2 cellular contexts compared by ENCODE assay signal in genomic region chr4:41205130-41205529, GRCh38.
TF ChIP-seq lines count a peak whose summit lies in the region.

No MANE protein-coding gene starts in this region.

TF ChIP-seq in liver, 16 proteins besides CTCF, POLR2A, EP300 and RAD21:
- no peak for TF ChIP-seq RXRA (IDR thresholded peaks at IDR 0.05)
- TF ChIP-seq GABPA (IDR thresholded peaks at IDR 0.05 in 1 of 2, conservative IDR thresholded peaks at IDR 0.05 in 1 of 2): no peak
- TF ChIP-seq HNF4G (IDR thresholded peaks at IDR 0.05): no peak
- TF ChIP-seq JUND (IDR thresholded peaks at IDR 0.05): no peak
- TF ChIP-seq FOXA2 (IDR thresholded peaks at IDR 0.05): no peak
- no peak for TF ChIP-seq EGR1 (IDR thresholded peaks at IDR 0.05; ENCODE audit: low read depth in 2 of 2)
- TF ChIP-seq ATF3 (IDR thresholded peaks at IDR 0.05): no peak
- TF ChIP-seq REST (IDR thresholded peaks at IDR 0.05): no peak
- no peak for TF ChIP-seq FOXA1 (IDR thresholded peaks at IDR 0.05)
- TF ChIP-seq YY1 (IDR thresholded peaks at IDR 0.05): no peak
- no peak for TF ChIP-seq NR2F2 (IDR thresholded peaks at IDR 0.05)
- no peak for TF ChIP-seq MAX (IDR thresholded peaks at IDR 0.05)
- no peak for TF ChIP-seq ZBTB33 (IDR thresholded peaks at IDR 0.05)
- TF ChIP-seq HNF4A (conservative IDR thresholded peaks at IDR 0.05): no peak
- TF ChIP-seq SP1 (IDR thresholded peaks at IDR 0.05): no peak
- TF ChIP-seq TAF1 (conservative IDR thresholded peaks at IDR 0.05): no peak

TF ChIP-seq in HepG2, 621 proteins besides CTCF, POLR2A, EP300 and RAD21:
- TF ChIP-seq SSRP1 (CRISPR knock-in tag; IDR thresholded peaks at IDR 0.05): no peak
- no peak for TF ChIP-seq NPAS2 (CRISPR knock-in tag; IDR thresholded peaks at IDR 0.05; ENCODE audit: borderline replicate concordance)
- TF ChIP-seq HOXD1 (CRISPR knock-in tag; IDR thresholded peaks at IDR 0.05): no peak
- TF ChIP-seq ZNF362 (CRISPR knock-in tag; IDR thresholded peaks at IDR 0.05; ENCODE audit: borderline replicate concordance): no peak
- TF ChIP-seq ZFP41 (CRISPR knock-in tag; IDR thresholded peaks at IDR 0.05; ENCODE audit: borderline replicate concordance): no peak
- no peak for TF ChIP-seq ARNT (IDR thresholded peaks at IDR 0.05)
- TF ChIP-seq ZNF660 (CRISPR knock-in tag; IDR thresholded peaks at IDR 0.05; ENCODE audit: borderline replicate concordance, low read depth): no peak
- TF ChIP-seq HHEX (CRISPR knock-in tag; IDR thresholded peaks at IDR 0.05): no peak
- TF ChIP-seq SKIL (CRISPR knock-in tag; IDR thresholded peaks at IDR 0.05; ENCODE audit: borderline replicate concordance): no peak
- no peak for TF ChIP-seq IRF2 (CRISPR knock-in tag; IDR thresholded peaks at IDR 0.05)
- TF ChIP-seq ZNF557 (CRISPR knock-in tag; IDR thresholded peaks at IDR 0.05): no peak
- TF ChIP-seq TGIF2 (CRISPR knock-in tag; IDR thresholded peaks at IDR 0.05): no peak
- TF ChIP-seq RFXAP (CRISPR knock-in tag; IDR thresholded peaks at IDR 0.05; ENCODE audit: borderline replicate concordance): no peak
- TF ChIP-seq SIN3A (IDR thresholded peaks at IDR 0.05; ENCODE audit: borderline replicate concordance, low read depth, low read length): no peak
- TF ChIP-seq ZNF24 (IDR thresholded peaks at IDR 0.05): no peak
- no peak for TF ChIP-seq ZFP37 (CRISPR knock-in tag; IDR thresholded peaks at IDR 0.05; ENCODE audit: borderline replicate concordance)
- TF ChIP-seq ZBTB8A (CRISPR knock-in tag; IDR thresholded peaks at IDR 0.05; ENCODE audit: borderline replicate concordance, low read depth): no peak
- TF ChIP-seq PPARG (CRISPR knock-in tag; conservative IDR thresholded peaks at IDR 0.05): no peak
- no peak for TF ChIP-seq SAP130 (CRISPR knock-in tag; IDR thresholded peaks at IDR 0.05; ENCODE audit: low read depth)
- TF ChIP-seq ZNF687 (CRISPR knock-in tag; IDR thresholded peaks at IDR 0.05): no peak
